Comparison of ENCODE assay signal across 8 cellular contexts in genomic region chr7:101816499-101817030, GRCh38. TPM values are rescaled to one million over a fixed set of nuclear protein-coding genes. Genes with fewer than 3 reads are reported as not detected.
A peak's percentile ranks its signal among the peaks of the same experiment; 100 is the strongest.
DNase-seq lines count a peak whose midpoint lies in the region; TF ChIP-seq lines count a peak whose summit lies in the region.

No MANE protein-coding gene starts in this region.

- no peaks in the 10 kb centered on the region for H3K9me3 ChIP-seq in hepatocyte (ENCODE audit: low read depth)

- H3K79me2 ChIP-seq in hepatocyte, result peaks cover 51% of the 10 kb centered on the region

- peaks cover 40% of the 10 kb centered on the region for H3K4me1 ChIP-seq in hepatocyte (ENCODE audit: insufficient read depth)

- H3K9me2 ChIP-seq in hepatocyte (replicated peaks; ENCODE audit: insufficient read depth), result no peaks in the 10 kb centered on the region

- WGBS in hepatocyte (ENCODE audit: low lambda C conversion rate, missing lambda C conversion rate), result 0% methylated on average over 20 of the region's 90 CpGs

- no peaks in the 10 kb centered on the region for H3K36me3 ChIP-seq in hepatocyte (replicated peaks; ENCODE audit: insufficient read depth, low read depth)

- H2AFZ ChIP-seq in hepatocyte, result no peak overlapping the region

- peak overlapping the region; percentile 79 for H3K4me2 ChIP-seq in hepatocyte

- H3K27ac ChIP-seq in C4-2B, result peak overlapping the region; percentile 75
- peak overlapping the region; percentile 92 for H3K27ac ChIP-seq in hepatocyte

- peak overlapping the region; percentile 7 for H3K4me3 ChIP-seq in hepatocyte

- H3K27me3 ChIP-seq in hepatocyte, result peaks cover 3% of the 10 kb centered on the region

- H4K20me1 ChIP-seq in hepatocyte (ENCODE audit: insufficient read depth, poor library complexity, severe bottlenecking), result peaks cover 39% of the 10 kb centered on the region

- TF ChIP-seq CTCF in C4-2B (conservative IDR thresholded peaks at IDR 0.05) (no peak), hepatocyte (IDR thresholded peaks at IDR 0.05; ENCODE audit: poor library complexity) (no peak)

- DNase-seq in GM19240 (ENCODE audit: insufficient read length, low spot score), result peak; percentile 34
- DNase-seq in NCI-H460 (ENCODE audit: extremely low read depth, low read depth), result peak; percentile 36
- peak in 32 of 58 donors; percentile 4 to 58 (median 22) for DNase-seq in anterior cingulate cortex (lab: John Stamatoyannopoulos, UW)
- DNase-seq in hepatocyte (ENCODE audit: low spot score), result peak; percentile 80
- peak; percentile 24 for DNase-seq in retina
- DNase-seq in NCI-H1436 treated with DMSO at 0.1 percent for 48 hours (lab: John Stamatoyannopoulos, UW), result no peak
- no peak for DNase-seq in SK-N-DZ (ENCODE audit: low spot score)

RNA-seq across cellular contexts. Expression of gene CUX1, which starts 0.9 kb away (rescaled TPM):
- total RNA-seq in NCI-H460 (2014; rRNA removed; shearing (Covaris generic)), result 30.8 and 34.9 TPM in 2 replicates
- polyA plus RNA-seq in NCI-H460 (2014; cell fraction: nucleus; rRNA removed), result 9.7 and 11.7 TPM in 2 replicates
- total RNA-seq in hepatocyte, result 60.1 and 64.3 TPM in 2 replicates
- polyA plus RNA-seq in hepatocyte, result 76.8 and 92.5 TPM in 2 replicates
- polyA plus RNA-seq in SK-N-DZ (2014; cell fraction: cytosol; rRNA removed), result 22.8 and 23.2 TPM in 2 replicates
- 8.9 and 11.5 TPM in 2 replicates for polyA plus RNA-seq in SK-N-DZ (2014; cell fraction: nucleus; rRNA removed)

Comparison
In these comparisons a context has a peak if more than half of its experiments do, and no peak if none do; other contexts are left out.
1. DNase-seq: peak in GM19240 (single experiment), NCI-H460 (single experiment), anterior cingulate cortex (32 of 58), hepatocyte (single experiment) and retina (single experiment); none in NCI-H1436 treated with DMSO at 0.1 percent for 48 hours (single experiment) and SK-N-DZ (single experiment).